In the genomic region with DNA sequence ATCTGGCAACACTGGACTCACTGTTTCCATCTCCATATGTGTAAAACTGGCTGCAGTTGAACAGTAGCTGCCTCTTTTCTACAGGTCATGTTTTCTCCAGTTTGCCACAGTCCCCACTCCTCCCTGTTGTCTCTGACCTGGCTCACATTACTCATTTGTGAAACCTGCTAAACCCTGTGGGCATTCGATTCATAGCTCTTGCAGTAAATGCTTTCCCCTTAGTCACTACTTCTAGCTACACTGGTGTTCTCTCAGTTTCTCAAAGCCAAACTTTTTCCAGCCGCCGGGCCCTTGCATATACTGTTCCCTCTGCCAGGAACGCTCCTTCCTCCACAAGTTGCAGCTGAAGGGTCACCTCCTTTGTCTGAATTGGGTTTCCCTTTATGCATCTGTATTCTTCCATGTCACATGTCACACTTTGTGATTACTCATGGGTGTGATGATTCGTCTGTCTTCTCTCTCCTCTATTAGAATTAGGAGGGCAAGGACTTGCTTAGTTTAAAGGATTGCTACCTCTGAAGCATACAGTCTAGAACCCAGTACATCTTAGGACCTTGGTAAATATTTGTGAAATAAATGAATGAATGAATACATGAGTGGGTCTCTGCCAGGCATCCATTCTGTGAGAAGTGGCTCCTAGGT, we compare ENCODE assay signal across 22 cellular contexts. TPM values are rescaled to one million over a fixed set of nuclear protein-coding genes. Genes with fewer than 3 reads are reported as not detected.
DNase-seq lines count a peak whose midpoint lies in the region; ATAC-seq and FAIRE-seq lines count a peak whose summit lies in the region.
"Had no signal": no experiment of that assay in that cellular context is flagged by ENCODE, and none has a peak within 500 bp of the region (broad histone marks: within the 10 kb centered on the region; RNA-seq: fewer than 3 reads in every experiment).

No MANE protein-coding gene starts in this region.

- H3K36me3 Mint-ChIP-seq in activated naive CD8-positive, alpha-beta T cell: peaks cover 2% of the 10 kb centered on the region
- H3K36me3 Mint-ChIP-seq in activated naive CD8-positive, alpha-beta T cell treated with anti-CD3 and anti-CD28 coated beads for 36 hours: no peaks in the 10 kb centered on the region

- no peaks in the 10 kb centered on the region for H3K9me3 Mint-ChIP-seq in activated naive CD8-positive, alpha-beta T cell (ENCODE audit: low read depth)
- no peaks in the 10 kb centered on the region for H3K9me3 Mint-ChIP-seq in activated naive CD8-positive, alpha-beta T cell treated with anti-CD3 and anti-CD28 coated beads for 36 hours

- no peak overlapping the region for H3K4me3 Mint-ChIP-seq in activated naive CD8-positive, alpha-beta T cell
- H3K4me3 Mint-ChIP-seq in activated naive CD8-positive, alpha-beta T cell treated with anti-CD3 and anti-CD28 coated beads for 36 hours: no peak overlapping the region
- H3K4me3 Mint-ChIP-seq: T-helper 17 cell had no signal

- H3K27me3 Mint-ChIP-seq in activated naive CD8-positive, alpha-beta T cell: peaks cover 2% of the 10 kb centered on the region
- H3K27me3 Mint-ChIP-seq in activated naive CD8-positive, alpha-beta T cell treated with anti-CD3 and anti-CD28 coated beads for 36 hours: no peaks in the 10 kb centered on the region

- DNase-seq in activated naive CD8-positive, alpha-beta T cell treated with anti-CD3 and anti-CD28 coated beads for 36 hours: no peak
- DNase-seq in activated T-cell treated with anti-CD3 and anti-CD28 coated beads, Interleukin-2, amount 50 U/mL, for 48 hours: peak; percentile 45 to 51
- peak; percentile 7 for DNase-seq in fibroblast of peridontal ligament (ENCODE audit: extremely low read depth)
- DNase-seq in superior temporal gyrus (ENCODE audit: extremely low spot score): peak; percentile 29
- DNase-seq in urothelium cell line (ENCODE audit: low spot score): no peak
- no peak for DNase-seq in amniotic stem cell (lab: John Stamatoyannopoulos, UW)
- DNase-seq: activated CD4-positive, alpha-beta T cell treated with anti-CD3 and anti-CD28 coated beads for 1 hour; activated effector memory CD4-positive, alpha-beta T cell treated with Interleukin-2 at 50 U/mL for 16 hours; Caco-2; GDM1; NCI-H1436 treated with DMSO at 0.1 percent for 48 hours; NCI-H345; T-helper 17 cell; tibial artery had no signal

- H3K27ac Mint-ChIP-seq in activated naive CD8-positive, alpha-beta T cell: peak overlapping the region; percentile 28
- H3K27ac Mint-ChIP-seq in activated naive CD8-positive, alpha-beta T cell treated with anti-CD3 and anti-CD28 coated beads for 36 hours: no peak overlapping the region
- H3K27ac Mint-ChIP-seq: T-helper 17 cell had no signal

- H3K4me1 Mint-ChIP-seq in activated naive CD8-positive, alpha-beta T cell (ENCODE audit: low read depth): peaks cover 19% of the 10 kb centered on the region
- H3K4me1 Mint-ChIP-seq in activated naive CD8-positive, alpha-beta T cell treated with anti-CD3 and anti-CD28 coated beads for 36 hours: peaks cover 20% of the 10 kb centered on the region

- FAIRE-seq in urothelium cell line (lab: Jason Lieb, UNC): no peak
- FAIRE-seq: islet of Langerhans had no signal

- no peak for ATAC-seq in GM21619 (IDR thresholded peaks at IDR 0.05; ENCODE audit: unreplicated experiment)
- ATAC-seq: Right ventricle myocardium inferior, T-helper 17 cell had no signal

RNA-seq across cellular contexts. Expression of gene MT4, which starts 15.0 kb away (rescaled TPM):
- total RNA-seq in activated naive CD8-positive, alpha-beta T cell treated with anti-CD3 and anti-CD28 coated beads for 36 hours: not detected
- total RNA-seq: Caco-2, cardiac muscle cell, glomerular endothelial cell, myocyte, posterior vena cava, Right ventricle myocardium inferior, T-helper 17 cell had no signal

RNA-seq across cellular contexts. Expression of gene BBS2, which starts 30.0 kb away (rescaled TPM):
- total RNA-seq in activated naive CD8-positive, alpha-beta T cell treated with anti-CD3 and anti-CD28 coated beads for 36 hours: 1 to 10 TPM; 9.3 to 9.6 TPM

RNA-seq across cellular contexts. Expression of gene MT3, which starts 39.5 kb away (rescaled TPM):
- 10 to 100 TPM; 24.3 to 25.6 TPM for total RNA-seq in activated naive CD8-positive, alpha-beta T cell treated with anti-CD3 and anti-CD28 coated beads for 36 hours
- total RNA-seq: Caco-2, cardiac muscle cell, glomerular endothelial cell, myocyte, posterior vena cava, T-helper 17 cell had no signal

RNA-seq across cellular contexts. Expression of gene MT2A, which starts 58.5 kb away (rescaled TPM):
- 100 to 1,000 TPM; 124 to 126 TPM for total RNA-seq in activated naive CD8-positive, alpha-beta T cell treated with anti-CD3 and anti-CD28 coated beads for 36 hours
- total RNA-seq: cardiac muscle cell had no signal

Comparison
In these comparisons a context has a peak if more than half of its experiments do, and no peak if none do; other contexts are left out.
1. DNase-seq: peak in activated T-cell treated with anti-CD3 and anti-CD28 coated beads, Interleukin-2, amount 50 U/mL, for 48 hours (2 of 2), fibroblast of peridontal ligament (single experiment) and superior temporal gyrus (single experiment); none in activated naive CD8-positive, alpha-beta T cell treated with anti-CD3 and anti-CD28 coated beads for 36 hours (single experiment), urothelium cell line (single experiment) and amniotic stem cell (single experiment).